In the genomic region with DNA sequence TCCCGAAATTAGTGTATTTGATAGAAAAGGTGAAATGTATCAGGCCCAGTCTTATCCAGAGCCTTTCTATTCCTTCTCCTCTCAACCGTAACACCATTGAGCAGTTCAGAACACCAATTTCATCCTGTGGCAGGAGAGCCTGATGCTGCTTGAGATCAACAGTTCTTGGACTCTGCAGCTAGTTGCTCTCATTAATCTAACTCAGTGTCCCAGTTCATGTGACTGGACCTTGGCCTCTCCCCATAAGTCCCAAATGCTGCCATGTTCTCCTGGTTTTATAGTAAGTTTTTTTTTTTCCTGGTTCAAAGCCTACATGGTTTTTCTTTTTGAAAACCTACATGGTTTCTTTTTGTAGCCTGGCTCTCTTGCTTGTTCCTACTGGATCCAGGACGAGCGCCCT, we compare ENCODE assay signal across 18 cellular contexts.
A peak's percentile ranks its signal among the peaks of the same experiment; 100 is the strongest.
DNase-seq lines count a peak whose midpoint lies in the region; ATAC-seq, FAIRE-seq and TF ChIP-seq lines count a peak whose summit lies in the region.
"Had no signal": no experiment of that assay in that cellular context is flagged by ENCODE, and none has a peak within 500 bp of the region (broad histone marks: within the 10 kb centered on the region; RNA-seq: fewer than 3 reads in every experiment).

No MANE protein-coding gene starts in this region.

- CTCF ChIA-PET in IMR-90 (lab: Yijun Ruan, JAX): no interaction called here

- in situ Hi-C loops in IMR-90 (cut with MboI; ENCODE audit: low sequenced_read_pairs): no loop called here

- ATAC-seq in IMR-90 (ENCODE audit: low read depth) (no peak), right lobe of liver (peak in 3 of 4 donors; percentile 28 to 59 (median 49)), aorta (ENCODE audit: low FRiP score) (no peak)

- no peak overlapping the region for H3K4ac ChIP-seq in IMR-90 (ENCODE audit: low read depth, low read length)

- intact Hi-C loops in IMR-90 (cut with micrococcal nuclease): no loop called here
- intact Hi-C loops in right lobe of liver (cut with DNase I): no loop called here
- intact Hi-C loops in aorta (cut with DNase I): no loop called here

- no peak overlapping the region for H2BK15ac ChIP-seq in IMR-90 (ENCODE audit: low read depth, low read length)

- no peaks in the 10 kb centered on the region for H3K9me1 ChIP-seq in IMR-90 (ENCODE audit: insufficient read depth, low read length)

- no peak overlapping the region for H3K9ac ChIP-seq in IMR-90 (ENCODE audit: low read depth, low read length)

- H3K14ac ChIP-seq in IMR-90 (replicated peaks; ENCODE audit: low read depth, low read length): 0 out of 2 replicates have a peak overlapping the region, but pooled peaks have one; percentile 25

- H4K20me1 ChIP-seq in IMR-90 (ENCODE audit: insufficient read depth, low read length) (no peaks in the 10 kb centered on the region), hepatocyte (ENCODE audit: insufficient read depth, poor library complexity, severe bottlenecking) (no peaks in the 10 kb centered on the region)

- H3K9me3 ChIP-seq in IMR-90 (ENCODE audit: control insufficient read depth, insufficient read depth, low read length): no peaks in the 10 kb centered on the region
- H3K9me3 ChIP-seq in hepatocyte (ENCODE audit: low read depth): no peaks in the 10 kb centered on the region
- no peaks in the 10 kb centered on the region for H3K9me3 ChIP-seq in right lobe of liver
- no peaks in the 10 kb centered on the region for H3K9me3 ChIP-seq in small intestine (ENCODE audit: control insufficient read depth, low read depth)
- no peaks in the 10 kb centered on the region for H3K9me3 ChIP-seq in aorta (ENCODE audit: control insufficient read depth, low read length)
- H3K9me3 ChIP-seq: Caco-2 had no signal

- dilution Hi-C loops in IMR-90 (cut with HindIII; ENCODE audit: low sequenced_read_pairs, unreplicated experiment): no loop called here

- H2AK9ac ChIP-seq in IMR-90 (replicated peaks; ENCODE audit: low read depth, low read length, poor library complexity): no peak overlapping the region

- H3K27me3 ChIP-seq in IMR-90 (ENCODE audit: control insufficient read depth, insufficient read depth, low read length) (no peaks in the 10 kb centered on the region), hepatocyte (no peaks in the 10 kb centered on the region), right lobe of liver (no peaks in the 10 kb centered on the region), small intestine (ENCODE audit: control insufficient read depth in 2 of 2, insufficient read depth in 2 of 2, low read length in 2 of 2) (no peaks in the 10 kb centered on the region), aorta (ENCODE audit: control insufficient read depth in 1 of 2, insufficient read depth in 2 of 2, low read length in 1 of 2) (no peaks in the 10 kb centered on the region)

- TF ChIP-seq CTCF in IMR-90 (conservative IDR thresholded peaks at IDR 0.05; ENCODE audit: low read depth, low read length): no peak
- TF ChIP-seq CTCF in hepatocyte (IDR thresholded peaks at IDR 0.05; ENCODE audit: poor library complexity): no peak
- TF ChIP-seq CTCF in right lobe of liver (IDR thresholded peaks at IDR 0.05): no peak
- TF ChIP-seq CTCF in D721Med (IDR thresholded peaks at IDR 0.05; ENCODE audit: insufficient read depth, missing control alignments): no peak

- H2BK120ac ChIP-seq in IMR-90 (ENCODE audit: low read depth, low read length): no peak overlapping the region

- H3K27ac ChIP-seq in IMR-90 (ENCODE audit: insufficient read depth, low read length) (no peak overlapping the region), hepatocyte (peak overlapping the region; percentile 84), right lobe of liver (no peak overlapping the region), small intestine (ENCODE audit: low read depth in 1 of 2, low read length in 1 of 2) (no peak overlapping the region), aorta (ENCODE audit: low read depth in 1 of 2, low read length in 2 of 2) (no peak overlapping the region)
- H3K27ac ChIP-seq: C4-2B had no signal

- H2BK5ac ChIP-seq in IMR-90 (ENCODE audit: low read depth, low read length, poor library complexity, severe bottlenecking): no peak overlapping the region

- H3K4me3 ChIP-seq in IMR-90 (ENCODE audit: insufficient read depth, low read depth, low read length) (no peak overlapping the region), hepatocyte (no peak overlapping the region), right lobe of liver (no peak overlapping the region), small intestine (ENCODE audit: low read depth in 1 of 2, low read length in 2 of 2) (no peak overlapping the region), aorta (ENCODE audit: low read length in 2 of 2) (no peak overlapping the region)

- H2AFZ ChIP-seq in IMR-90 (replicated peaks; ENCODE audit: low read length, poor library complexity): no peak overlapping the region
- no peak overlapping the region for H2AFZ ChIP-seq in hepatocyte

- no peak for TF ChIP-seq POLR2A in IMR-90 (IDR thresholded peaks at IDR 0.05; ENCODE audit: low read depth, low read length)
- no peak for TF ChIP-seq POLR2A in right lobe of liver (IDR thresholded peaks at IDR 0.05)

- no peaks in the 10 kb centered on the region for H3K79me1 ChIP-seq in IMR-90 (ENCODE audit: low read depth in 1 of 2, low read length in 2 of 2)

- no peak for TF ChIP-seq RAD21 in IMR-90 (IDR thresholded peaks at IDR 0.05; ENCODE audit: low read length)

- no peak overlapping the region for H3K18ac ChIP-seq in IMR-90 (ENCODE audit: low read depth, low read length)

- H4K8ac ChIP-seq in IMR-90 (ENCODE audit: low read depth in 2 of 2, low read length in 2 of 2): no peak overlapping the region

- no TSS peak for BruUV-seq in IMR-90 (replicated peaks; lab: Mats Ljungman, UMichigan)

- 100% methylated on average over 1 of the region's 4 CpGs; no CpG with 5 or more reads in 1 of the 2 experiments for WGBS in IMR-90 (ENCODE audit: extremely low coverage in 2 of 2, insufficient read length in 1 of 2), 2 experiments
- WGBS in hepatocyte (ENCODE audit: low lambda C conversion rate, missing lambda C conversion rate): 99% methylated on average over 4 of the region's 4 CpGs
- WGBS in right lobe of liver (ENCODE audit: insufficient coverage, low coverage, low lambda C conversion rate, missing lambda C conversion rate): 98% methylated on average over 4 of the region's 4 CpGs
- WGBS in small intestine, 3 donors: 93 to 95% (median 94%) methylated on average over 4 of the region's 4 CpGs
- 95 to 98% methylated on average over 4 of the region's 4 CpGs for WGBS in aorta, 2 donors

- H3K79me2 ChIP-seq in hepatocyte: no peaks in the 10 kb centered on the region

- H3K23ac ChIP-seq in IMR-90 (ENCODE audit: low read depth, low read length): no peak overlapping the region

- H3K56ac ChIP-seq in IMR-90 (ENCODE audit: extremely low read depth, insufficient read depth, low read length): no peak overlapping the region

- no peaks in the 10 kb centered on the region for H3K36me3 ChIP-seq in IMR-90 (ENCODE audit: control insufficient read depth, insufficient read depth, low read length)
- no peaks in the 10 kb centered on the region for H3K36me3 ChIP-seq in hepatocyte (replicated peaks; ENCODE audit: insufficient read depth, low read depth)
- peaks cover 0 to 5% (median 0%) of the 10 kb centered on the region in 4 donors for H3K36me3 ChIP-seq in right lobe of liver
- H3K36me3 ChIP-seq in small intestine (ENCODE audit: control insufficient read depth in 2 of 2, insufficient read depth in 2 of 2, low read length in 2 of 2): no peaks in the 10 kb centered on the region
- no peaks in the 10 kb centered on the region for H3K36me3 ChIP-seq in aorta (ENCODE audit: control insufficient read depth in 1 of 2, insufficient read depth in 2 of 2, low read length in 1 of 2)

- H3K4me1 ChIP-seq in IMR-90 (ENCODE audit: control insufficient read depth, insufficient read depth, low read length): no peaks in the 10 kb centered on the region
- no peaks in the 10 kb centered on the region for H3K4me1 ChIP-seq in hepatocyte (ENCODE audit: insufficient read depth)
- no peaks in the 10 kb centered on the region for H3K4me1 ChIP-seq in right lobe of liver
- no peaks in the 10 kb centered on the region for H3K4me1 ChIP-seq in small intestine (ENCODE audit: control insufficient read depth in 2 of 2, insufficient read depth in 1 of 2, low read depth in 1 of 2, low read length in 1 of 2)
- H3K4me1 ChIP-seq in aorta (ENCODE audit: control insufficient read depth in 1 of 2, insufficient read depth in 2 of 2, low read length in 2 of 2): no peaks in the 10 kb centered on the region
- H3K4me1 ChIP-seq: Caco-2 had no signal

- no peak for DNase-seq in IMR-90
- DNase-seq in hepatocyte (ENCODE audit: low spot score): peak; percentile 53
- no peak for DNase-seq in right lobe of liver
- peak; percentile 55 for DNase-seq in small intestine
- DNase-seq in mesenteric fat pad (ENCODE audit: low spot score): no peak
- no peak for DNase-seq in nucleus accumbens (lab: John Stamatoyannopoulos, UW)
- DNase-seq in D721Med (ENCODE audit: insufficient read length, low spot score): no peak
- no peak for DNase-seq in aorta
- DNase-seq: ACHN; Caco-2; CD4-positive, alpha-beta T cell; DMS153; DMS79; GF-D8; GOT3; H7 had no signal

- no peak overlapping the region for H2AK5ac ChIP-seq in IMR-90 (ENCODE audit: low read depth, low read length)

- H2BK20ac ChIP-seq in IMR-90 (ENCODE audit: low read depth, low read length): no peak overlapping the region

- no peaks in the 10 kb centered on the region for H3K9me2 ChIP-seq in hepatocyte (replicated peaks; ENCODE audit: insufficient read depth)

- no peak overlapping the region for H3K4me2 ChIP-seq in IMR-90 (ENCODE audit: low read depth, low read length)
- peak overlapping the region; percentile 45 for H3K4me2 ChIP-seq in hepatocyte

- FAIRE-seq in small intestine (lab: Jason Lieb, UNC) (no peak), D721Med (lab: Jason Lieb, UNC) (no peak)
- FAIRE-seq: A204.1 had no signal

- no peak overlapping the region for H4K5ac ChIP-seq in IMR-90 (ENCODE audit: low read depth, low read length)

- POLR2A ChIA-PET in IMR-90 (lab: Charles Lee; ENCODE audit: unreplicated experiment): no interaction called here

- no peak overlapping the region for H4K91ac ChIP-seq in IMR-90 (ENCODE audit: insufficient read depth, low read depth, low read length)

TF ChIP-seq in IMR-90, 13 proteins besides CTCF, POLR2A, EP300 and RAD21 (continues in another document):
- TF ChIP-seq MXI1 (IDR thresholded peaks at IDR 0.05; ENCODE audit: borderline replicate concordance, low read depth, low read length) (no peak), BHLHE40 (IDR thresholded peaks at IDR 0.05; ENCODE audit: low read depth, low read length) (no peak), MAFK (IDR thresholded peaks at IDR 0.05; ENCODE audit: low read depth, low read length) (no peak), FOS (IDR thresholded peaks at IDR 0.05; ENCODE audit: low read depth, low read length) (no peak), MAZ (IDR thresholded peaks at IDR 0.05; ENCODE audit: borderline replicate concordance, low read depth, low read length) (no peak), RFX5 (IDR thresholded peaks at IDR 0.05; ENCODE audit: low read depth, low read length) (no peak), RCOR1 (IDR thresholded peaks at IDR 0.05; ENCODE audit: insufficient replicate concordance, low read length) (no peak)

Comparison
In these comparisons a context has a peak if more than half of its experiments do, and no peak if none do; other contexts are left out.
1. ATAC-seq: peak in right lobe of liver (3 of 4); none in IMR-90 (single experiment) and aorta (single experiment).
2. DNase-seq: peak in hepatocyte (single experiment) and small intestine (single experiment); none in IMR-90 (single experiment), right lobe of liver (0 of 3), mesenteric fat pad (single experiment), nucleus accumbens (0 of 56), D721Med (single experiment) and aorta (0 of 2).